ENCODE assay signal across 20 cellular contexts in genomic region chr6:131773284-131773950, GRCh38.
"Had no signal": no experiment of that assay in that cellular context is flagged by ENCODE, and none has a peak within 500 bp of the region (broad histone marks: within the 10 kb centered on the region; RNA-seq: fewer than 3 reads in every experiment).

No MANE protein-coding gene starts in this region.

- H3K4me3 Mint-ChIP-seq: activated B cell treated with CpG ODN at 0.5 μM for 24 hours; activated CD8-positive, alpha-beta T cell treated with anti-CD3 and anti-CD28 coated beads for 36 hours; activated naive CD4-positive, alpha-beta T cell treated with anti-CD3 and anti-CD28 coated beads for 36 hours; activated T-helper 17 cell treated with anti-CD3 and anti-CD28 coated beads, Interleukin-2, amount 50 U/mL, for 72 hours; dendritic cell treated with granulocyte-macrophage colony-stimulating factor and Interleukin-4, amounts not matched to agents 40 ng/mL and 50 ng/mL, for 4 days; naive thymus-derived CD8-positive, alpha-beta T cell had no signal

- DNase-seq: activated B cell treated with CpG ODN at 0.5 μM for 24 hours; activated CD4-positive, alpha-beta T cell treated with anti-CD3 and anti-CD28 coated beads for 48 hours; activated CD8-positive, alpha-beta T cell treated with anti-CD3 and anti-CD28 coated beads for 36 hours; activated naive CD4-positive, alpha-beta T cell treated with anti-CD3 and anti-CD28 coated beads for 36 hours; activated T-cell treated with anti-CD3 and anti-CD28 coated beads, Interleukin-2, amount 50 U/mL, for 1 hour; effector memory CD4-positive, alpha-beta T cell; esophagus squamous epithelium; foreskin melanocyte; lower lobe of right lung; naive thymus-derived CD8-positive, alpha-beta T cell; ovary; stimulated activated CD4-positive, alpha-beta T cell treated with anti-CD3 and anti-CD28 coated beads, Interleukin-12 subunit alpha, Interleukin-12 subunit beta, amount 100 ng/mL, for 4 hours; stimulated activated CD4-positive, alpha-beta T cell treated with anti-CD3 and anti-CD28 coated beads, Interleukin-1b, Interleukin-23, amount 100 ng/mL, for 48 hours; stimulated activated CD8-positive, alpha-beta memory T cell treated with anti-CD3 and anti-CD28 coated beads, Interleukin-4, amount 100 ng/mL, for 48 hours; stimulated activated naive CD4-positive, alpha-beta T cell; T-helper 1 cell; T-helper 9 cell had no signal

- H3K36me3 Mint-ChIP-seq: naive thymus-derived CD8-positive, alpha-beta T cell had no signal

- ATAC-seq: activated CD8-positive, alpha-beta T cell treated with anti-CD3 and anti-CD28 coated beads for 36 hours; activated T-helper 17 cell treated with anti-CD3 and anti-CD28 coated beads, Interleukin-2, amount 50 U/mL, for 72 hours; lower lobe of right lung; naive thymus-derived CD8-positive, alpha-beta T cell had no signal

- H3K9me3 Mint-ChIP-seq: activated B cell treated with CpG ODN at 0.5 μM for 24 hours; activated CD8-positive, alpha-beta T cell treated with anti-CD3 and anti-CD28 coated beads for 36 hours; activated naive CD4-positive, alpha-beta T cell treated with anti-CD3 and anti-CD28 coated beads for 36 hours; activated T-helper 17 cell treated with anti-CD3 and anti-CD28 coated beads, Interleukin-2, amount 50 U/mL, for 72 hours; dendritic cell treated with granulocyte-macrophage colony-stimulating factor and Interleukin-4, amounts not matched to agents 40 ng/mL and 50 ng/mL, for 4 days had no signal

- H3K27ac Mint-ChIP-seq: activated B cell treated with CpG ODN at 0.5 μM for 24 hours; activated CD8-positive, alpha-beta T cell treated with anti-CD3 and anti-CD28 coated beads for 36 hours; activated naive CD4-positive, alpha-beta T cell treated with anti-CD3 and anti-CD28 coated beads for 36 hours; activated T-helper 17 cell treated with anti-CD3 and anti-CD28 coated beads, Interleukin-2, amount 50 U/mL, for 72 hours; dendritic cell treated with granulocyte-macrophage colony-stimulating factor and Interleukin-4, amounts not matched to agents 40 ng/mL and 50 ng/mL, for 4 days; naive thymus-derived CD8-positive, alpha-beta T cell had no signal

- H3K4me1 Mint-ChIP-seq: activated B cell treated with CpG ODN at 0.5 μM for 24 hours; activated T-helper 17 cell treated with anti-CD3 and anti-CD28 coated beads, Interleukin-2, amount 50 U/mL, for 72 hours had no signal

- H3K36me3 ChIP-seq: esophagus squamous epithelium, lower lobe of right lung, ovary, thyroid gland had no signal

- H3K27ac ChIP-seq: esophagus squamous epithelium, lower lobe of right lung, ovary, thyroid gland had no signal

- H3K27me3 ChIP-seq: esophagus squamous epithelium, ovary, thyroid gland had no signal

- H3K9me3 ChIP-seq: esophagus squamous epithelium, lower lobe of right lung, ovary, thyroid gland had no signal

- H3K4me3 ChIP-seq: esophagus squamous epithelium, lower lobe of right lung, ovary, thyroid gland had no signal

- H3K4me1 ChIP-seq: lower lobe of right lung, thyroid gland had no signal
